ENCODE assay signal across 1 cellular context in the genomic region with DNA sequence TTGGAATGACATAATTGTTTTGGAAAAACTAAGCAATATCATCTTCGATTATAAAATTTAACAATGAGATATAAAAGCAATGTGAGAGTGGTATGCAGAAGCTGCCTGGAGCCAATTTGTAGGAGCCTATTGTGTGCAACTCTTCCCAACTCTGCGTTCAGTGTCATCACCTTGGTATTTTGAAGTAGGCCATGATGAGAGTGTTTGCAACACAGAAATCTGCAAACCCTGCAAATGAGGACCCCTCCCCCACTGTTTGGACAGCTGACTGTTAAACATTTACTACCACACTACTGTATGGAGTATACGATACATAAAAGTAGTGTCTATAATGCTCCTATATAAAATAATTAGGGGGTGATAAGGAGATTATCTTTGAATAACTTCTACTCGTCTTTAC.
TF ChIP-seq lines count a peak whose summit lies in the region.

No MANE protein-coding gene starts in this region.

TF ChIP-seq in HepG2, 621 proteins besides CTCF, POLR2A, EP300 and RAD21 (continued from another document):
- TF ChIP-seq, protein P1, sequence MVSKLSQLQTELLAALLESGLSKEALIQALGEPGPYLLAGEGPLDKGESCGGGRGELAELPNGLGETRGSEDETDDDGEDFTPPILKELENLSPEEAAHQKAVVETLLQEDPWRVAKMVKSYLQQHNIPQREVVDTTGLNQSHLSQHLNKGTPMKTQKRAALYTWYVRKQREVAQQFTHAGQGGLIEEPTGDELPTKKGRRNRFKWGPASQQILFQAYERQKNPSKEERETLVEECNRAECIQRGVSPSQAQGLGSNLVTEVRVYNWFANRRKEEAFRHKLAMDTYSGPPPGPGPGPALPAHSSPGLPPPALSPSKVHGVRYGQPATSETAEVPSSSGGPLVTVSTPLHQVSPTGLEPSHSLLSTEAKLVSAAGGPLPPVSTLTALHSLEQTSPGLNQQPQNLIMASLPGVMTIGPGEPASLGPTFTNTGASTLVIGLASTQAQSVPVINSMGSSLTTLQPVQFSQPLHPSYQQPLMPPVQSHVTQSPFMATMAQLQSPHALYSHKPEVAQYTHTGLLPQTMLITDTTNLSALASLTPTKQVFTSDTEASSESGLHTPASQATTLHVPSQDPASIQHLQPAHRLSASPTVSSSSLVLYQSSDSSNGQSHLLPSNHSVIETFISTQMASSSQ (IDR thresholded peaks at IDR 0.05; ENCODE audit: low read depth) = peak; percentile 38; the same call in 1 of the 2 replicates
- TF ChIP-seq, protein P1 (CRISPR knock-in tag; IDR thresholded peaks at IDR 0.05; ENCODE audit: borderline replicate concordance) = no peak
- TF ChIP-seq, protein P2, sequence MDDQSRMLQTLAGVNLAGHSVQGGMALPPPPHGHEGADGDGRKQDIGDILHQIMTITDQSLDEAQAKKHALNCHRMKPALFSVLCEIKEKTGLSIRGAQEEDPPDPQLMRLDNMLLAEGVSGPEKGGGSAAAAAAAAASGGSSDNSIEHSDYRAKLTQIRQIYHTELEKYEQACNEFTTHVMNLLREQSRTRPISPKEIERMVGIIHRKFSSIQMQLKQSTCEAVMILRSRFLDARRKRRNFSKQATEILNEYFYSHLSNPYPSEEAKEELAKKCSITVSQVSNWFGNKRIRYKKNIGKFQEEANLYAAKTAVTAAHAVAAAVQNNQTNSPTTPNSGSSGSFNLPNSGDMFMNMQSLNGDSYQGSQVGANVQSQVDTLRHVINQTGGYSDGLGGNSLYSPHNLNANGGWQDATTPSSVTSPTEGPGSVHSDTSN (CRISPR knock-in tag; IDR thresholded peaks at IDR 0.05; ENCODE audit: borderline replicate concordance) = no peak
- TF ChIP-seq, protein P3, sequence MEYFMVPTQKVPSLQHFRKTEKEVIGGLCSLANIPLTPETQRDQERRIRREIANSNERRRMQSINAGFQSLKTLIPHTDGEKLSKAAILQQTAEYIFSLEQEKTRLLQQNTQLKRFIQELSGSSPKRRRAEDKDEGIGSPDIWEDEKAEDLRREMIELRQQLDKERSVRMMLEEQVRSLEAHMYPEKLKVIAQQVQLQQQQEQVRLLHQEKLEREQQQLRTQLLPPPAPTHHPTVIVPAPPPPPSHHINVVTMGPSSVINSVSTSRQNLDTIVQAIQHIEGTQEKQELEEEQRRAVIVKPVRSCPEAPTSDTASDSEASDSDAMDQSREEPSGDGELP (IDR thresholded peaks at IDR 0.05; ENCODE audit: borderline replicate concordance, low read depth) = peak; percentile 62
